Comparison of ENCODE assay signal across 10 cellular contexts in the genomic region with DNA sequence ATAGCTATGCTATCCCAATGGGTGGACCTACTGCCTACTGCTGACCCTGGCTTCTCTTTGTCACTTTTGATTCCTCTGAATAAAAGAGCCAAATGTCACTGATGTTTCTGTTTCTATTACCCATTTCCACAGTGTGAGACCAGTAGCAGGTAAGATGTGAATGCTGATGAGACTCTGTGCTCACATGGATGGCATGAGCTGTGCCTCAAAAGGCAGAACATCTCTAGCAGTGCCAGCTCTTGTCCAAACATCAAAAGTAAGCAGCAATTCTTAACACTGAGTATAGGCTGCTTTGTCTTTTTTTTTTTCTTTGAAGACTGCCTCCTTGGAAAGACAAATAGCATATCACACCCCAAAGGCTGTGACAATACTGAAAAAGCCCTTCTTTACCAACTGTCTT.
DNase-seq lines count a peak whose midpoint lies in the region; ATAC-seq lines count a peak whose summit lies in the region.
"Had no signal": no experiment of that assay in that cellular context is flagged by ENCODE, and none has a peak within 500 bp of the region (broad histone marks: within the 10 kb centered on the region; RNA-seq: fewer than 3 reads in every experiment).

No MANE protein-coding gene starts in this region.

- no peak for DNase-seq in T-helper 1 cell
- no peak for DNase-seq in NCI-H524 treated with DMSO at 0.1 percent for 48 hours (lab: John Stamatoyannopoulos, UW)
- no peak for DNase-seq in NCI-H526 (lab: John Stamatoyannopoulos, UW)
- DNase-seq in trophoblast cell, result no peak
- DNase-seq: anterior cingulate cortex, PC-9 had no signal

- no peaks in the 10 kb centered on the region for H3K79me1 ChIP-seq in trophoblast cell (ENCODE audit: low read length)

- H3K14ac ChIP-seq in trophoblast cell (ENCODE audit: low read length), result no peak overlapping the region

- H4K8ac ChIP-seq in trophoblast cell (ENCODE audit: low read depth, low read length), result no peak overlapping the region

- H2BK5ac ChIP-seq in trophoblast cell (ENCODE audit: low read depth, low read length, poor library complexity), result no peak overlapping the region

- no peak overlapping the region for H3K23ac ChIP-seq in trophoblast cell (ENCODE audit: low read length)

- H3K4me2 ChIP-seq in trophoblast cell (ENCODE audit: low read length), result no peak overlapping the region
- H3K4me2 ChIP-seq: PC-9 had no signal

- no peak overlapping the region for H4K91ac ChIP-seq in trophoblast cell (ENCODE audit: low read depth, low read length)

- H2AK5ac ChIP-seq in trophoblast cell (ENCODE audit: low read length), result no peak overlapping the region

- H3K36me3 ChIP-seq in trophoblast cell (ENCODE audit: control insufficient read depth in 1 of 2, insufficient read depth in 2 of 2, low read length in 2 of 2), result no peaks in the 10 kb centered on the region

- no peaks in the 10 kb centered on the region for H3K27me3 ChIP-seq in trophoblast cell (ENCODE audit: insufficient read depth, low read length)

- no peak overlapping the region for H4K12ac ChIP-seq in trophoblast cell (ENCODE audit: low read depth, low read length)

- no peak overlapping the region for H3K4ac ChIP-seq in trophoblast cell (ENCODE audit: low read depth, low read length)

- no peak overlapping the region for H2BK12ac ChIP-seq in trophoblast cell (ENCODE audit: low read length)

- no peaks in the 10 kb centered on the region for H3K4me1 ChIP-seq in trophoblast cell (ENCODE audit: control insufficient read depth in 1 of 2, insufficient read depth in 2 of 2, low read length in 2 of 2)

- no peaks in the 10 kb centered on the region for H3K9me3 ChIP-seq in trophoblast cell (ENCODE audit: insufficient read depth, low read depth, low read length)

- H3K79me2 ChIP-seq in trophoblast cell (ENCODE audit: control insufficient read depth, insufficient read depth, low read length, poor library complexity), result no peaks in the 10 kb centered on the region

- H3K9ac ChIP-seq in trophoblast cell (ENCODE audit: low read length), result no peak overlapping the region

- ATAC-seq in GM19025 (IDR thresholded peaks at IDR 0.05; ENCODE audit: low read depth, unreplicated experiment) (peak; percentile 5), HG02610 (IDR thresholded peaks at IDR 0.05; ENCODE audit: unreplicated experiment) (peak; percentile 9), HG03432 (IDR thresholded peaks at IDR 0.05; ENCODE audit: unreplicated experiment) (peak; percentile 20)

- H2AFZ ChIP-seq in trophoblast cell (ENCODE audit: insufficient read depth, low read length, poor library complexity), result no peak overlapping the region
- H2AFZ ChIP-seq: PC-9 had no signal

- no peak overlapping the region for H3K18ac ChIP-seq in trophoblast cell (ENCODE audit: low read length)

- no peak overlapping the region for H2BK120ac ChIP-seq in trophoblast cell (ENCODE audit: insufficient read depth, low read length, poor library complexity)

- H3K4me3 ChIP-seq in GM08714 (ENCODE audit: low read length), result peak overlapping the region; percentile 8; the same call in 1 of the 2 replicates
- H3K4me3 ChIP-seq in trophoblast cell (ENCODE audit: low read depth, low read length), result no peak overlapping the region
- H3K4me3 ChIP-seq: PC-9 had no signal

- H3K27ac ChIP-seq in trophoblast cell (ENCODE audit: low read depth, low read length), result no peak overlapping the region
- H3K27ac ChIP-seq: PC-9 had no signal
